In the genomic region with DNA sequence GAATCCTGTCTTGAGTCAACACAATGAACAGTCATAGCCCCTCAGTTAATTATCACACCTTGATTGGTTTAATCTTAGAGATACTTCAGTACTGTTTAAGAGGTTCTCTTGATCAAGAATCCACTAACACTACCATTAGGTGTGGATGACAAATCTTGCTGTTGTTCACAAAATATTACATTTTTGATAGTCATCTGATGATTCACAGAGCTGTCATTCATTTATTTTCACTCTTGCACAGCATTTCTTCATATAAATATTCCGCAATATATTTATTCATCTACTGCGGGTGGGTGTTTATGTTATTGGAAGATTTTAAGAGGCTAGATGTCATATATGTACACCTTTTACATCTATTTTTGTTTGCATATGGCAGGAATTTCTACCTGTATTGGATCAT, we compare ENCODE assay signal across 6 cellular contexts.
"Had no signal": no experiment of that assay in that cellular context is flagged by ENCODE, and none has a peak within 500 bp of the region (broad histone marks: within the 10 kb centered on the region; RNA-seq: fewer than 3 reads in every experiment).

No MANE protein-coding gene starts in this region.

- DNase-seq: IMR-90, KBM-7 had no signal

- H3K27ac ChIP-seq: HL-60 had no signal

- FAIRE-seq: HepG2, HTR-8/SVneo, K562 had no signal

- H3K4me3 ChIP-seq: K562 had no signal

- ATAC-seq: HepG2, K562 had no signal
